ENCODE assay signal across 29 cellular contexts in genomic region chr19:13466697-13467096, GRCh38.
"Had no signal": no experiment of that assay in that cellular context is flagged by ENCODE, and none has a peak within 500 bp of the region (broad histone marks: within the 10 kb centered on the region; RNA-seq: fewer than 3 reads in every experiment).

No MANE protein-coding gene starts in this region.

- H3K27ac Mint-ChIP-seq: dendritic cell treated with granulocyte-macrophage colony-stimulating factor and Interleukin-4, amounts not matched to agents 40 ng/mL and 50 ng/mL, for 4 days; effector memory CD8-positive, alpha-beta T cell; endodermal cell had no signal

- ATAC-seq: effector memory CD8-positive, alpha-beta T cell; esophagus mucosa; foreskin keratinocyte; gastrocnemius medialis; gastroesophageal sphincter; heart left ventricle; heart right ventricle had no signal

- DNase-seq: colonic mucosa; cortex of kidney; dermis blood vessel endothelial cell; dorsolateral prefrontal cortex; effector CD4-positive, alpha-beta T cell; effector CD8-positive, alpha-beta T cell; effector memory CD4-positive, alpha-beta T cell; effector memory CD8-positive, alpha-beta T cell; endodermal cell; erythroblast; esophagus squamous epithelium; foreskin fibroblast; foreskin keratinocyte; foreskin melanocyte; gastrocnemius medialis; glutamatergic neuron; head of caudate nucleus; heart left ventricle; heart right ventricle had no signal

- H3K4me1 Mint-ChIP-seq: endodermal cell had no signal

- H3K9me3 Mint-ChIP-seq: dendritic cell treated with granulocyte-macrophage colony-stimulating factor and Interleukin-4, amounts not matched to agents 40 ng/mL and 50 ng/mL, for 4 days; endodermal cell had no signal

- H3K4me3 Mint-ChIP-seq: dendritic cell treated with granulocyte-macrophage colony-stimulating factor and Interleukin-4, amounts not matched to agents 40 ng/mL and 50 ng/mL, for 4 days; effector memory CD8-positive, alpha-beta T cell; endodermal cell had no signal

- H3K9me3 ChIP-seq: colonic mucosa, esophagus muscularis mucosa, esophagus squamous epithelium, gastrocnemius medialis, gastroesophageal sphincter, heart left ventricle, heart right ventricle had no signal

- H3K27me3 ChIP-seq: colonic mucosa, dorsolateral prefrontal cortex, foreskin keratinocyte, gastrocnemius medialis had no signal

- H3K36me3 ChIP-seq: colonic mucosa, esophagus muscularis mucosa, esophagus squamous epithelium, gastrocnemius medialis, gastroesophageal sphincter, heart left ventricle, heart right ventricle had no signal

- H3K4me1 ChIP-seq: colonic mucosa, esophagus muscularis mucosa, esophagus squamous epithelium, foreskin keratinocyte, gastrocnemius medialis, gastroesophageal sphincter, heart left ventricle, heart right ventricle had no signal

- H3K27ac ChIP-seq: colonic mucosa, coronary artery, epithelial cell of prostate, esophagus muscularis mucosa, esophagus squamous epithelium, foreskin keratinocyte, gastrocnemius medialis, gastroesophageal sphincter, heart left ventricle, heart right ventricle had no signal

- H3K4me3 ChIP-seq: colonic mucosa, coronary artery, dorsolateral prefrontal cortex, esophagus muscularis mucosa, esophagus squamous epithelium, gastrocnemius medialis, gastroesophageal sphincter, heart left ventricle, heart right ventricle had no signal

- H3K27me3 Mint-ChIP-seq: dendritic cell treated with granulocyte-macrophage colony-stimulating factor and Interleukin-4, amounts not matched to agents 40 ng/mL and 50 ng/mL, for 4 days had no signal

- FAIRE-seq: colon, endometrium, endothelial cell of umbilical vein, frontal cortex had no signal
